38 cellular contexts compared by ENCODE assay signal in genomic region chr13:113225515-113225914, GRCh38.
"Had no signal": no experiment of that assay in that cellular context is flagged by ENCODE, and none has a peak within 500 bp of the region (broad histone marks: within the 10 kb centered on the region; RNA-seq: fewer than 3 reads in every experiment).

No MANE protein-coding gene starts in this region.

- ATAC-seq: activated CD8-positive, alpha-beta T cell treated with anti-CD3 and anti-CD28 coated beads for 36 hours; activated naive CD4-positive, alpha-beta T cell treated with anti-CD3 and anti-CD28 coated beads, Interleukin-2, amount 50 U/mL, for 72 hours; activated T-cell treated with anti-CD3 and anti-CD28 coated beads, Interleukin-2, amount 50 U/mL, for 4 hours; activated T-cell treated with anti-CD3 and anti-CD28 coated beads, Interleukin-2, amount 50 U/mL, for 72 hours; activated T-helper 17 cell treated with anti-CD3 and anti-CD28 coated beads, Interleukin-2, amount 50 U/mL, for 72 hours; body of pancreas; T-cell; T-helper 17 cell had no signal

- FAIRE-seq: astrocyte, bronchial epithelial cell, TTC549 had no signal

- DNase-seq: activated B cell treated with CpG ODN at 0.5 μM for 24 hours; activated CD4-positive, alpha-beta memory T cell treated with anti-CD3 and anti-CD28 coated beads for 36 hours; activated CD4-positive, alpha-beta T cell treated with anti-CD3 and anti-CD28 coated beads for 4 hours; activated CD4-positive, alpha-beta T cell treated with anti-CD3 and anti-CD28 coated beads, Interleukin-2, amount 10 ng/mL, durations not matched to agents 24 days and 14 days; activated CD4-positive, alpha-beta T cell treated with anti-CD3 and anti-CD28 coated beads, Interleukin-2, amount 50 U/mL, for 1 hour; activated CD4-positive, alpha-beta T cell treated with anti-CD3 and anti-CD28 coated beads, Interleukin-2, amount 50 U/mL, for 4 hours; activated CD4-positive, CD25-positive, alpha-beta regulatory T cell treated with anti-CD3 and anti-CD28 coated beads, Interleukin-2, amount 50 U/mL, for 72 hours; activated CD8-positive, alpha-beta memory T cell treated with anti-CD3 and anti-CD28 coated beads, Interleukin-2, amount 50 U/mL, for 4 hours; activated CD8-positive, alpha-beta T cell treated with anti-CD3 and anti-CD28 coated beads for 36 hours; activated effector memory CD4-positive, alpha-beta T cell treated with anti-CD3 and anti-CD28 coated beads, Interleukin-2, amount 50 U/mL, for 16 hours; activated gamma-delta T cell treated with Interleukin-2 at 50 U/mL for 16 hours; activated naive CD4-positive, alpha-beta T cell; activated naive CD4-positive, alpha-beta T cell treated with anti-CD3 and anti-CD28 coated beads for 36 hours; activated naive CD4-positive, alpha-beta T cell treated with anti-CD3 and anti-CD28 coated beads, Interleukin-2, amount 50 U/mL, for 16 hours; activated naive CD8-positive, alpha-beta T cell treated with anti-CD3 and anti-CD28 coated beads for 36 hours; activated T-cell treated with anti-CD3 and anti-CD28 coated beads for 4 hours; activated T-cell treated with anti-CD3 and anti-CD28 coated beads, Interleukin-2, amount 50 U/mL, for 1 hour; activated T-cell treated with anti-CD3 and anti-CD28 coated beads, Interleukin-2, amount 50 U/mL, for 4 hours; activated T-cell treated with anti-CD3 and anti-CD28 coated beads, Interleukin-2, amount 50 U/mL, for 72 hours; adrenal gland; amniotic stem cell; aorta; body of pancreas; brain microvascular endothelial cell; caudate nucleus; cerebellar nuclear complex; T-cell; T-helper 17 cell; T-helper 9 cell had no signal

- H3K4me1 ChIP-seq: adrenal gland had no signal

- H3K4me3 Mint-ChIP-seq: activated B cell treated with CpG ODN at 0.5 μM for 24 hours; activated CD4-positive, alpha-beta memory T cell treated with anti-CD3 and anti-CD28 coated beads for 36 hours; activated CD4-positive, alpha-beta T cell treated with anti-CD3 and anti-CD28 coated beads, Interleukin-2, amount 10 ng/mL, durations not matched to agents 24 days and 14 days; activated CD8-positive, alpha-beta T cell treated with anti-CD3 and anti-CD28 coated beads for 36 hours; activated naive CD4-positive, alpha-beta T cell treated with anti-CD3 and anti-CD28 coated beads for 36 hours; activated naive CD8-positive, alpha-beta T cell treated with anti-CD3 and anti-CD28 coated beads for 36 hours; activated T-cell treated with anti-CD3 and anti-CD28 coated beads, Interleukin-2, amount 50 U/mL, for 4 hours; activated T-cell treated with anti-CD3 and anti-CD28 coated beads, Interleukin-2, amount 50 U/mL, for 72 hours; activated T-helper 1 cell treated with anti-CD3 and anti-CD28 coated beads, Interleukin-12 subunit alpha, Interleukin-12 subunit beta, Interleukin-2, Interleukin-4 antibody, amounts not matched to agents 30 ng/mL and 10 ng/mL and 1 ng/mL, durations not matched to agents 14 hours and 24 hours and 36 hours; activated T-helper 17 cell treated with anti-CD3 and anti-CD28 coated beads, Interleukin-2, amount 50 U/mL, for 72 hours; central memory CD8-positive, alpha-beta T cell; T-cell; T-helper 17 cell had no signal

- H3K4me1 Mint-ChIP-seq: activated B cell treated with CpG ODN at 0.5 μM for 24 hours; activated naive CD8-positive, alpha-beta T cell treated with anti-CD3 and anti-CD28 coated beads for 36 hours had no signal

- H3K27me3 ChIP-seq: adrenal gland, body of pancreas, brain microvascular endothelial cell, cardiac muscle cell had no signal

- H3K4me3 ChIP-seq: adrenal gland, body of pancreas, cardiac muscle cell had no signal

- H3K27ac Mint-ChIP-seq: activated B cell treated with CpG ODN at 0.5 μM for 24 hours; activated CD4-positive, alpha-beta memory T cell treated with anti-CD3 and anti-CD28 coated beads for 36 hours; activated CD8-positive, alpha-beta T cell treated with anti-CD3 and anti-CD28 coated beads for 36 hours; activated T-cell treated with anti-CD3 and anti-CD28 coated beads, Interleukin-2, amount 50 U/mL, for 72 hours; activated T-helper 1 cell treated with anti-CD3 and anti-CD28 coated beads, Interleukin-12 subunit alpha, Interleukin-12 subunit beta, Interleukin-2, Interleukin-4 antibody, amounts not matched to agents 30 ng/mL and 10 ng/mL and 1 ng/mL, durations not matched to agents 14 hours and 24 hours and 36 hours; T-cell; T-helper 17 cell had no signal

- H3K27ac ChIP-seq: adrenal gland, body of pancreas, brain microvascular endothelial cell, cardiac muscle cell, VCaP had no signal

- H3K27me3 Mint-ChIP-seq: activated B cell treated with CpG ODN at 0.5 μM for 24 hours; activated CD4-positive, alpha-beta memory T cell treated with anti-CD3 and anti-CD28 coated beads for 36 hours; activated CD4-positive, alpha-beta T cell treated with anti-CD3 and anti-CD28 coated beads, Interleukin-2, amount 10 ng/mL, durations not matched to agents 24 days and 14 days; activated CD8-positive, alpha-beta T cell treated with anti-CD3 and anti-CD28 coated beads for 36 hours; activated naive CD8-positive, alpha-beta T cell treated with anti-CD3 and anti-CD28 coated beads for 36 hours; activated T-helper 17 cell treated with anti-CD3 and anti-CD28 coated beads, Interleukin-2, amount 50 U/mL, for 72 hours; central memory CD8-positive, alpha-beta T cell; T-cell; T-helper 17 cell had no signal

- H3K9me3 ChIP-seq: adrenal gland, body of pancreas had no signal

- H3K9me3 Mint-ChIP-seq: activated B cell treated with CpG ODN at 0.5 μM for 24 hours; activated CD4-positive, alpha-beta memory T cell treated with anti-CD3 and anti-CD28 coated beads for 36 hours; activated CD4-positive, alpha-beta T cell treated with anti-CD3 and anti-CD28 coated beads, Interleukin-2, amount 10 ng/mL, durations not matched to agents 24 days and 14 days; activated CD8-positive, alpha-beta T cell treated with anti-CD3 and anti-CD28 coated beads for 36 hours; activated naive CD4-positive, alpha-beta T cell treated with anti-CD3 and anti-CD28 coated beads for 36 hours; activated naive CD4-positive, alpha-beta T cell treated with anti-CD3 and anti-CD28 coated beads, Interleukin-2, amount 50 U/mL, for 72 hours; activated naive CD8-positive, alpha-beta T cell treated with anti-CD3 and anti-CD28 coated beads for 36 hours; activated T-cell treated with anti-CD3 and anti-CD28 coated beads, Interleukin-2, amount 50 U/mL, for 4 hours; activated T-cell treated with anti-CD3 and anti-CD28 coated beads, Interleukin-2, amount 50 U/mL, for 72 hours; activated T-helper 1 cell treated with anti-CD3 and anti-CD28 coated beads, Interleukin-12 subunit alpha, Interleukin-12 subunit beta, Interleukin-2, Interleukin-4 antibody, amounts not matched to agents 30 ng/mL and 10 ng/mL and 1 ng/mL, durations not matched to agents 14 hours and 24 hours and 36 hours; activated T-helper 17 cell treated with anti-CD3 and anti-CD28 coated beads, Interleukin-2, amount 50 U/mL, for 72 hours; central memory CD8-positive, alpha-beta T cell; T-cell had no signal
